ENCODE assay signal across 8 cellular contexts in genomic region chr3:33218072-33218445, GRCh38. TPM values are rescaled to one million over a fixed set of nuclear protein-coding genes. Genes with fewer than 3 reads are reported as not detected.
DNase-seq lines count a peak whose midpoint lies in the region; ATAC-seq and TF ChIP-seq lines count a peak whose summit lies in the region.
"Had no signal": no experiment of that assay in that cellular context is flagged by ENCODE, and none has a peak within 500 bp of the region (broad histone marks: within the 10 kb centered on the region; RNA-seq: fewer than 3 reads in every experiment).

No MANE protein-coding gene starts in this region.

- peaks cover 17% of the 10 kb centered on the region for H3K4me1 ChIP-seq in HAP-1
- H3K4me1 ChIP-seq in smooth muscle cell (ENCODE audit: low read depth) = peaks cover 4% of the 10 kb centered on the region

- no peak overlapping the region for H3K9ac ChIP-seq in smooth muscle cell (ENCODE audit: low read depth)

- H3K9me3 ChIP-seq in HAP-1 (no peaks in the 10 kb centered on the region), smooth muscle cell (replicated peaks; ENCODE audit: low read depth) (no peaks in the 10 kb centered on the region)

- H3K36me3 ChIP-seq in HAP-1 (replicated peaks) (no peaks in the 10 kb centered on the region), smooth muscle cell (ENCODE audit: low read depth) (no peaks in the 10 kb centered on the region)

- H3K4me3 ChIP-seq in HAP-1 (peak overlapping the region; percentile 43), WI38 (ENCODE audit: low read depth, low read length) (peak overlapping the region; percentile 57), iPS-11a (ENCODE audit: low read depth, low read length) (peak overlapping the region; percentile 62), smooth muscle cell (peak overlapping the region; percentile 68)

- TF ChIP-seq CTCF in WI38 (IDR thresholded peaks at IDR 0.05; ENCODE audit: low read depth, low read length) (no peak), smooth muscle cell (IDR thresholded peaks at IDR 0.05; ENCODE audit: borderline replicate concordance, insufficient read depth, poor library complexity, severe bottlenecking) (no peak)

- peak overlapping the region; percentile 91 for H3K4me2 ChIP-seq in smooth muscle cell

- DNase-seq in HAP-1 (ENCODE audit: low spot score in 2 of 2) = peak; percentile 19 to 41
- DNase-seq in smooth muscle cell (lab: John Stamatoyannopoulos, UW; ENCODE audit: unreplicated experiment) = no peak
- no peak for DNase-seq in NAMALWA (ENCODE audit: low spot score)
- DNase-seq in HT-29 (ENCODE audit: low spot score) = no peak
- DNase-seq: activated CD4-positive, alpha-beta T cell treated with anti-CD3 and anti-CD28 coated beads, Interleukin-2, amount 50 U/mL, for 1 hour had no signal

- H3K79me2 ChIP-seq in smooth muscle cell (ENCODE audit: low read depth) = no peaks in the 10 kb centered on the region

- H3K27ac ChIP-seq in smooth muscle cell (ENCODE audit: low read depth) = no peak overlapping the region

- no peak for ATAC-seq in GM21619 (IDR thresholded peaks at IDR 0.05; ENCODE audit: unreplicated experiment)

- no peaks in the 10 kb centered on the region for H3F3A ChIP-seq in smooth muscle cell (ENCODE audit: low read depth)

- H2AFZ ChIP-seq in smooth muscle cell (ENCODE audit: low read depth) = peak overlapping the region; percentile 54

- in situ Hi-C loops in HAP-1 (cut with MboI; ENCODE audit: low sequenced_read_pairs) = no loop called here

- H3K27me3 ChIP-seq in HAP-1 (ENCODE audit: low read depth) = no peaks in the 10 kb centered on the region
- peaks cover 63% of the 10 kb centered on the region for H3K27me3 ChIP-seq in smooth muscle cell (ENCODE audit: low read depth)

- 2% methylated on average over 17 of the region's 17 CpGs for WGBS in smooth muscle cell (ENCODE audit: low lambda C conversion rate)

- no peaks in the 10 kb centered on the region for H4K20me1 ChIP-seq in smooth muscle cell (ENCODE audit: low read depth)

RNA-seq across cellular contexts. Expression of gene SUSD5, which starts 0.6 kb away (rescaled TPM):
- total RNA-seq in smooth muscle cell = 1.1 and 1.6 TPM in 2 replicates
- 1.4 and 1.7 TPM in 2 replicates for polyA plus RNA-seq in smooth muscle cell
- 0.10 TPM in 1 of 2 replicates, not detected in the other for total RNA-seq in HT-29 (2014; rRNA removed; shearing (Covaris generic))

RNA-seq across cellular contexts. Expression of gene FBXL2, which starts 59.2 kb away (rescaled TPM):
- 10.7 and 13.6 TPM in 2 replicates for total RNA-seq in smooth muscle cell
- 8.9 and 11.3 TPM in 2 replicates for polyA plus RNA-seq in smooth muscle cell
- not detected in 2 replicates for total RNA-seq in HT-29 (2014; rRNA removed; shearing (Covaris generic))

Comparison
In these comparisons a context has a peak if more than half of its experiments do, and no peak if none do; other contexts are left out.
1. DNase-seq: peak in HAP-1 (2 of 2); none in smooth muscle cell (single experiment), NAMALWA (single experiment) and HT-29 (single experiment).
2. RNA of gene FBXL2, which starts 59.2 kb away (total RNA-seq): 10.7 to 13.6 TPM in smooth muscle cell; not detected in HT-29; every median in the first group is over 10 times any median in the second.
3. Peak in every context shown above with its lines, with median percentiles within 50 percentile points of each other: H3K4me3 ChIP-seq.